ENCODE assay signal across 6 cellular contexts in genomic region chr13:61994174-61994573, GRCh38.
"Had no signal": no experiment of that assay in that cellular context is flagged by ENCODE, and none has a peak within 500 bp of the region (broad histone marks: within the 10 kb centered on the region; RNA-seq: fewer than 3 reads in every experiment).

No MANE protein-coding gene starts in this region.

- H3K4me3 ChIP-seq: GM23338, K562 had no signal

- H3K4me2 ChIP-seq: GM23338 had no signal

- H2AFZ ChIP-seq: GM23338 had no signal

- ATAC-seq: GM23338, K562 had no signal

- DNase-seq: H9, HCEC 1CT, IMR-90, KG1 had no signal
